In the genomic region with DNA sequence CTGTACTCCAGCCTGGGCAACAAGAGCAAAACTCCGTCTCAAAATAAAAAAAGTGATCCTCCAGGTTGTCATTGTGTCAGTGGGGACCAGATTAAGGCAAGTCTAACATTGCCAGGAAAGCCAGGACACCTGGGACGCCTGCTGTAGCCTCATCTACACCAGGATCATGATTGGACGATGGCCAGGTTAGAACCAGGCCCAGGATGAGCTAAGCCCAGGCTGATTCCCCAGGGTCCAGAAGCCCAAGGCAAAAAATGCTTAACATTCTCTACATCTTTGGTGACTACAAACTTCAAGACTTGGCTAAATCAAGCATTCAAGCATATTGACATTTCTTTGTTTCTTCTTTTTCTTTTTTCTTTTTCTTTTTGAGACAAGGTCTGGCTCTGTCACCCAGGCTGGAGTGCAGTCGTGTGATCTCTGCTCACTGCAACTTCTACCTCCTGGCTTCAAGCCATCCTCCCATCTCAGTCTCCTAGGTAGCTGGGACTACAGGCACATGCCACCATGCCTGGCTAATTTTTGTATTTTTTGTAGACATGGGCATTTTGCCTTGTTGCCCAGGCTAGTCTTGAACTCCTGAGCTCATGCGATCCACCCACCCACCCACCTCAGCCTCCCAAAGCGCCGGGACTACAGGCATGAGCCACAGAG, we compare ENCODE assay signal across 21 cellular contexts. TPM values are rescaled to one million over a fixed set of nuclear protein-coding genes. Genes with fewer than 3 reads are reported as not detected.
DNase-seq lines count a peak whose midpoint lies in the region; ATAC-seq, FAIRE-seq and TF ChIP-seq lines count a peak whose summit lies in the region.
"Had no signal": no experiment of that assay in that cellular context is flagged by ENCODE, and none has a peak within 500 bp of the region (broad histone marks: within the 10 kb centered on the region; RNA-seq: fewer than 3 reads in every experiment).

No MANE protein-coding gene starts in this region.

- H3K27ac Mint-ChIP-seq in astrocyte (ENCODE audit: unreplicated experiment) (no peak overlapping the region), endodermal cell (no peak overlapping the region), natural killer cell (no peak overlapping the region)

- no peaks in the 10 kb centered on the region for H3K79me2 ChIP-seq in astrocyte (ENCODE audit: insufficient read depth, low read length)
- no peaks in the 10 kb centered on the region for H3K79me2 ChIP-seq in smooth muscle cell (ENCODE audit: low read depth)

- H2AFZ ChIP-seq in astrocyte (ENCODE audit: low read depth, low read length): no peak overlapping the region
- no peak overlapping the region for H2AFZ ChIP-seq in smooth muscle cell (ENCODE audit: low read depth)
- H2AFZ ChIP-seq: PC-9 had no signal

- H3K27me3 Mint-ChIP-seq in astrocyte (ENCODE audit: low read depth, unreplicated experiment): no peaks in the 10 kb centered on the region
- H3K27me3 Mint-ChIP-seq in endodermal cell (ENCODE audit: insufficient read depth): no peaks in the 10 kb centered on the region
- no peaks in the 10 kb centered on the region for H3K27me3 Mint-ChIP-seq in natural killer cell (ENCODE audit: low read depth in 2 of 2)

- H3K4me3 Mint-ChIP-seq in astrocyte (ENCODE audit: unreplicated experiment): no peak overlapping the region
- no peak overlapping the region for H3K4me3 Mint-ChIP-seq in endodermal cell
- no peak overlapping the region for H3K4me3 Mint-ChIP-seq in natural killer cell

- H3K4me1 ChIP-seq in astrocyte (ENCODE audit: insufficient read depth, low read length) (peaks cover 3% of the 10 kb centered on the region), smooth muscle cell (ENCODE audit: low read depth) (peaks cover 4% of the 10 kb centered on the region), endodermal cell (ENCODE audit: control insufficient read depth, insufficient read depth, low read length) (no peaks in the 10 kb centered on the region)

- no peak overlapping the region for H3K4me3 ChIP-seq in astrocyte (ENCODE audit: insufficient read depth, low read depth, low read length)
- H3K4me3 ChIP-seq in smooth muscle cell: no peak overlapping the region
- no peak overlapping the region for H3K4me3 ChIP-seq in endodermal cell (ENCODE audit: low read length)
- H3K4me3 ChIP-seq: PC-9 had no signal

- H3F3A ChIP-seq in smooth muscle cell (ENCODE audit: low read depth): peaks cover under 1% of the 10 kb centered on the region

- H3K4me2 ChIP-seq in astrocyte (ENCODE audit: low read length) (no peak overlapping the region), smooth muscle cell (no peak overlapping the region)
- H3K4me2 ChIP-seq: KMS-11, PC-9 had no signal

- H3K36me3 ChIP-seq in astrocyte (ENCODE audit: insufficient read depth, low read length) (no peaks in the 10 kb centered on the region), smooth muscle cell (ENCODE audit: low read depth) (no peaks in the 10 kb centered on the region), endodermal cell (ENCODE audit: control insufficient read depth, insufficient read depth, low read length) (no peaks in the 10 kb centered on the region)

- H3K27me3 ChIP-seq in astrocyte (ENCODE audit: insufficient read depth, low read length) (no peaks in the 10 kb centered on the region), smooth muscle cell (ENCODE audit: low read depth) (no peaks in the 10 kb centered on the region), endodermal cell (ENCODE audit: control insufficient read depth, insufficient read depth, low read length, poor library complexity, severe bottlenecking) (no peaks in the 10 kb centered on the region)

- 90% methylated on average over 7 of the region's 7 CpGs for WGBS in smooth muscle cell (ENCODE audit: low lambda C conversion rate)
- WGBS in endodermal cell (ENCODE audit: insufficient coverage in 1 of 2, insufficient read length in 1 of 2), 2 experiments: 86 to 89% methylated on average over 4 to 7 of the region's 7 CpGs

- TF ChIP-seq CTCF in astrocyte (IDR thresholded peaks at IDR 0.05; ENCODE audit: insufficient read depth, low read depth, low read length) (no peak), smooth muscle cell (IDR thresholded peaks at IDR 0.05; ENCODE audit: borderline replicate concordance, insufficient read depth, poor library complexity, severe bottlenecking) (no peak), endodermal cell (conservative IDR thresholded peaks at IDR 0.05) (no peak), natural killer cell (IDR thresholded peaks at IDR 0.05) (no peak)

- H4K20me1 ChIP-seq in astrocyte (ENCODE audit: insufficient read depth, low read length) (no peaks in the 10 kb centered on the region), smooth muscle cell (ENCODE audit: low read depth) (no peaks in the 10 kb centered on the region)

- DNase-seq in AG08395 (ENCODE audit: low spot score) (peak; percentile 63), ELF-1 (ENCODE audit: low read depth, low spot score) (peak; percentile 76), astrocyte (ENCODE audit: low read depth) (peak; percentile 46), left lobe of liver (ENCODE audit: low spot score) (no peak), smooth muscle cell (lab: John Stamatoyannopoulos, UW; ENCODE audit: unreplicated experiment) (no peak), endodermal cell (no peak), natural killer cell (no peak), SW 1271 (lab: John Stamatoyannopoulos, UW) (no peak)
- DNase-seq: activated CD4-positive, alpha-beta T cell treated with anti-CD3 and anti-CD28 coated beads for 4 hours; activated CD8-positive, alpha-beta memory T cell treated with anti-CD3 and anti-CD28 coated beads, Interleukin-2, amount 50 U/mL, for 4 hours; AML-193; Calu3; erythroblast; head of caudate nucleus; NCI-H1105 treated with DMSO at 0.1 percent for 48 hours; NCI-H748 treated with DMSO at 0.1 percent for 48 hours had no signal

- H3K9me3 ChIP-seq in astrocyte (ENCODE audit: insufficient read depth, low read depth, low read length): no peaks in the 10 kb centered on the region
- H3K9me3 ChIP-seq in smooth muscle cell (replicated peaks; ENCODE audit: low read depth): no peaks in the 10 kb centered on the region
- H3K9me3 ChIP-seq in endodermal cell (ENCODE audit: control insufficient read depth, low read length): no peaks in the 10 kb centered on the region

- no peak overlapping the region for H3K27ac ChIP-seq in astrocyte (ENCODE audit: low read depth, low read length)
- no peak overlapping the region for H3K27ac ChIP-seq in smooth muscle cell (ENCODE audit: low read depth)
- H3K27ac ChIP-seq in endodermal cell (ENCODE audit: low read depth, low read length): no peak overlapping the region
- H3K27ac ChIP-seq: KMS-11, PC-9 had no signal

- ATAC-seq in left lobe of liver (peak; percentile 39), natural killer cell (no peak)
- ATAC-seq: sciatic nerve had no signal

- FAIRE-seq in astrocyte (lab: Jason Lieb, UNC): no peak
- FAIRE-seq: GM18507, H1 had no signal

- H3K36me3 Mint-ChIP-seq in astrocyte (ENCODE audit: low read depth, unreplicated experiment): no peaks in the 10 kb centered on the region
- H3K36me3 Mint-ChIP-seq in endodermal cell (ENCODE audit: low read depth): no peaks in the 10 kb centered on the region
- H3K36me3 Mint-ChIP-seq in natural killer cell: no peaks in the 10 kb centered on the region

- H3K9ac ChIP-seq in astrocyte (ENCODE audit: low read length): no peak overlapping the region
- no peak overlapping the region for H3K9ac ChIP-seq in smooth muscle cell (ENCODE audit: low read depth)
- H3K9ac ChIP-seq in endodermal cell (ENCODE audit: extremely low read depth, low read length, poor library complexity, severe bottlenecking): no peak overlapping the region
- H3K9ac ChIP-seq: KMS-11 had no signal

- intact Hi-C loops in natural killer cell (cut with micrococcal nuclease): no loop called here

- H3K4me1 Mint-ChIP-seq in astrocyte (ENCODE audit: low read depth, unreplicated experiment): no peaks in the 10 kb centered on the region
- no peaks in the 10 kb centered on the region for H3K4me1 Mint-ChIP-seq in endodermal cell
- H3K4me1 Mint-ChIP-seq in natural killer cell: no peaks in the 10 kb centered on the region

- peaks cover 2% of the 10 kb centered on the region for H3K9me3 Mint-ChIP-seq in astrocyte (ENCODE audit: unreplicated experiment)
- H3K9me3 Mint-ChIP-seq in endodermal cell: no peaks in the 10 kb centered on the region
- H3K9me3 Mint-ChIP-seq in natural killer cell: no peaks in the 10 kb centered on the region

RNA-seq across cellular contexts. Expression of a gene that starts 12.7 kb away (rescaled TPM):
- total RNA-seq in astrocyte (17.4 and 22.9 TPM in 2 replicates), left lobe of liver (22.7 TPM), smooth muscle cell (2.6 and 6.3 TPM in 2 replicates), endodermal cell (10 to 100 TPM; 26.5 to 37.4 TPM), natural killer cell (100 to 1,000 TPM; 110 to 127 (median 111) TPM)
- 1.5 and 1.7 TPM in 2 replicates for polyA plus RNA-seq in smooth muscle cell
- 11.9 TPM for polyA plus RNA-seq in endodermal cell (2013, experiment 1 of 2)
- polyA plus RNA-seq in endodermal cell (2013, experiment 2 of 2): 12.4 TPM

Comparison
In these comparisons a context has a peak if more than half of its experiments do, and no peak if none do; other contexts are left out.
1. DNase-seq: peak in AG08395 (single experiment), ELF-1 (single experiment) and astrocyte (single experiment); none in left lobe of liver (single experiment), smooth muscle cell (single experiment), endodermal cell (single experiment), natural killer cell (single experiment) and SW 1271 (0 of 2).